9 cellular contexts compared by ENCODE assay signal in the genomic region with DNA sequence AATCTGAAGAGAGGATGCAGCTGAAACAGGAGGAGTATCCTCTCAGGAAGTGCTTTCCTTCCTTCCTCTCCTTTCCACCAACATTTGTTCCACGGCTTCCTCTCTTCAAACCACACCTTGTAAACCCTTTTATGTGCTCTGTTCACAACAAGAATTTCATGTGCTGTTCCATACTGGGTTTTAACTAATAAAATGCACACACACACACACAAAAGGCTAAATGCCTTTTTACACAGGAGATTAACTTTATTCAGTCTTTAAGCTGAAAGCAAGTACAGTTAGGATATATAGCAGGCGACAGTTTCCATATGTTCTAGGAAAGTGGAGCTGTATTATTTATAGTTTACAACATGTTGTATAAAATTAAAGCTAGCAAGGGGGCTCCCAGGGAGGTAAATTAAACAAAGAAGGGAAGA.
DNase-seq lines count a peak whose midpoint lies in the region; ATAC-seq and TF ChIP-seq lines count a peak whose summit lies in the region.
"Had no signal": no experiment of that assay in that cellular context is flagged by ENCODE, and none has a peak within 500 bp of the region (broad histone marks: within the 10 kb centered on the region; RNA-seq: fewer than 3 reads in every experiment).

No MANE protein-coding gene starts in this region.

- H3K4me2 ChIP-seq in KMS-11: peak overlapping the region; percentile 99
- peak overlapping the region; percentile 85 for H3K4me2 ChIP-seq in osteoblast (ENCODE audit: insufficient read depth, low read length)

- CTCF ChIA-PET in MCF 10A (lab: Yijun Ruan, JAX): interaction anchor here (0.7 to 8.7 kb wide), 21 partner anchors 11 to 1036 kb away, joined by 3 to 87 read pairs (median 6); partner anchors contain the start of gene REEP3

- H3K27me3 ChIP-seq in KMS-11 (ENCODE audit: insufficient read depth, low read depth) (no peaks in the 10 kb centered on the region), osteoblast (ENCODE audit: insufficient read depth, low read length) (no peaks in the 10 kb centered on the region)

- no peak overlapping the region for H3K4me3 Mint-ChIP-seq in MCF 10A (ENCODE audit: unreplicated experiment)

- TF ChIP-seq CTCF in KMS-11 (conservative IDR thresholded peaks at IDR 0.05; ENCODE audit: low read depth, low read length): no peak
- no peak for TF ChIP-seq CTCF in MCF 10A (IDR thresholded peaks at IDR 0.05; ENCODE audit: unreplicated experiment)
- TF ChIP-seq CTCF in osteoblast (IDR thresholded peaks at IDR 0.05; ENCODE audit: extremely low read depth, low read depth, low read length): no peak

- peaks cover 10% of the 10 kb centered on the region for H3K36me3 Mint-ChIP-seq in MCF 10A (ENCODE audit: insufficient read depth, unreplicated experiment)
- H3K36me3 Mint-ChIP-seq: IgD-negative memory B cell had no signal

- no peaks in the 10 kb centered on the region for H3K9me3 ChIP-seq in osteoblast (ENCODE audit: low read depth, low read length)

- H3K4me3 ChIP-seq in KMS-11 (IDR thresholded peaks at IDR 0.05; ENCODE audit: insufficient read depth, low read depth, low read length) (no peak overlapping the region), osteoblast (ENCODE audit: insufficient read depth, low read length) (no peak overlapping the region)

- H3K27ac ChIP-seq in KMS-11 (peak overlapping the region; percentile 87; the same call in 1 of the 2 replicates), osteoblast (ENCODE audit: low read depth, low read length) (peak overlapping the region; percentile 97)

- no TSS peak for BruUV-seq in MCF 10A (replicated peaks; lab: Mats Ljungman, UMichigan)

- H3K27ac Mint-ChIP-seq in MCF 10A (ENCODE audit: low read depth, unreplicated experiment): peak overlapping the region; percentile 94

- POLR2A ChIA-PET in MCF 10A (lab: Yijun Ruan, JAX): interaction anchor here (0.6 to 6.0 kb wide), 27 partner anchors 9 to 462 kb away, joined by 3 to 106 read pairs (median 9); partner anchors contain the start of genes JMJD1C and REEP3

- H3K36me3 ChIP-seq in KMS-11 (ENCODE audit: insufficient read depth): no peaks in the 10 kb centered on the region
- no peaks in the 10 kb centered on the region for H3K36me3 ChIP-seq in osteoblast (ENCODE audit: insufficient read depth, low read length)

- peaks cover 21% of the 10 kb centered on the region for H3K4me1 Mint-ChIP-seq in MCF 10A (ENCODE audit: insufficient read depth, unreplicated experiment)

- H3K4me1 ChIP-seq in KMS-11 (ENCODE audit: low read depth, poor library complexity, severe bottlenecking) (peaks cover 24% of the 10 kb centered on the region), osteoblast (ENCODE audit: insufficient read depth, low read length) (peaks cover 33% of the 10 kb centered on the region)

- H3K27me3 Mint-ChIP-seq in MCF 10A (ENCODE audit: insufficient read depth, unreplicated experiment): no peaks in the 10 kb centered on the region
- H3K27me3 Mint-ChIP-seq: IgD-negative memory B cell had no signal

- no peak for ATAC-seq in HG03095 (IDR thresholded peaks at IDR 0.05; ENCODE audit: unreplicated experiment)
- ATAC-seq in GM19351 (IDR thresholded peaks at IDR 0.05; ENCODE audit: unreplicated experiment): no peak
- ATAC-seq in HG02884 (IDR thresholded peaks at IDR 0.05; ENCODE audit: unreplicated experiment): no peak

- H3K79me2 ChIP-seq in KMS-11 (ENCODE audit: insufficient read depth, low read depth) (no peaks in the 10 kb centered on the region), osteoblast (ENCODE audit: insufficient read depth, low read length) (no peaks in the 10 kb centered on the region)

- peak; percentile 35 for DNase-seq in DMS153 treated with DMSO at 0.1 percent for 48 hours (lab: John Stamatoyannopoulos, UW; ENCODE audit: unreplicated experiment)
- no peak for DNase-seq in MCF 10A (ENCODE audit: unreplicated experiment)
- DNase-seq in osteoblast (ENCODE audit: insufficient read length, low spot score, missing footprints): no peak
- DNase-seq in effector CD4-positive, alpha-beta T cell: no peak

- H2AFZ ChIP-seq in KMS-11 (ENCODE audit: low read depth) (peak overlapping the region; percentile 99; the same call in 1 of the 2 replicates), osteoblast (ENCODE audit: low read length) (peak overlapping the region; percentile 60)

- no peaks in the 10 kb centered on the region for H3K9me3 Mint-ChIP-seq in MCF 10A (ENCODE audit: unreplicated experiment)
- H3K9me3 Mint-ChIP-seq: IgD-negative memory B cell had no signal

- H4K20me1 ChIP-seq in KMS-11 (ENCODE audit: insufficient read depth) (no peaks in the 10 kb centered on the region), osteoblast (ENCODE audit: insufficient read depth, low read length) (no peaks in the 10 kb centered on the region)

- intact Hi-C loops in MCF 10A (cut with micrococcal nuclease): loop anchor here (2.0 kb wide), 1 partner anchor 85 kb away; no protein-coding TSS in a partner anchor

- H3K9ac ChIP-seq in KMS-11: no peak overlapping the region; the same call in 1 of the 2 replicates
